Comparison of ENCODE assay signal across 13 cellular contexts in the genomic region with DNA sequence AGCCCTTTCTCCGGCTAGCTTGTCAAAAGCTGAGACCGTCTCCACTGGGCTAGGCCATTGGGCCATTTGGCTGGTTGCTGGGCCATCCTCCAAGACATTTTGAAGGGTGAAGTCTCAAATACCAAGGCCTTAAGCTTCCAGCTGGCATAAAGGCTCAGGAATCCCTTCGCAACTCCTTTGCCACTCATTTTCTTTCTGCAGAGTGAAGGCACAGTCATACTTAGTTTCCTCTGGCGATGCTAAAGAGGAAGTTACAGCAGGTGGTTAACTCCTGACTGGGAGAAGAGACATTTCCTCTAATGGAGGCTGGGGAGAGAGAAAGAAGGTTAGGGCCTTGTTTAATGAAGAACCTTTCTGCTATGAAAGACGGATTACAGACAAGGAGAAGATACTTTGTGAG. TPM values are rescaled to one million over a fixed set of nuclear protein-coding genes. Genes with fewer than 3 reads are reported as not detected.
DNase-seq lines count a peak whose midpoint lies in the region; ATAC-seq, FAIRE-seq and TF ChIP-seq lines count a peak whose summit lies in the region.
"Had no signal": no experiment of that assay in that cellular context is flagged by ENCODE, and none has a peak within 500 bp of the region (broad histone marks: within the 10 kb centered on the region; RNA-seq: fewer than 3 reads in every experiment).

No MANE protein-coding gene starts in this region.

- FAIRE-seq in kidney (lab: Jason Lieb, UNC) (no peak), HTR-8/SVneo (lab: Jason Lieb, UNC) (no peak)

- H3K27ac ChIP-seq in kidney (ENCODE audit: low read depth in 2 of 2, low read length in 2 of 2) = no peak overlapping the region
- H3K27ac ChIP-seq: C4-2B, KMS-11 had no signal

- no peak overlapping the region for H3K9ac ChIP-seq in kidney (ENCODE audit: low read length in 2 of 2)
- H3K9ac ChIP-seq: KMS-11 had no signal

- intact Hi-C loops in kidney (cut with DNase I) = no loop called here

- DNase-seq in CD1c-positive myeloid dendritic cell (ENCODE audit: extremely low spot score) = peak; percentile 83
- DNase-seq in NOMO-1 treated with DMSO at 0.1 percent for 48 hours (lab: John Stamatoyannopoulos, UW; ENCODE audit: unreplicated experiment) = peak; percentile 62
- peak; percentile 73 for DNase-seq in medulla oblongata (ENCODE audit: extremely low spot score)
- no peak for DNase-seq in kidney
- no peak for DNase-seq in HTR-8/SVneo (ENCODE audit: insufficient read length, low spot score)
- no peak for DNase-seq in activated effector memory CD4-positive, alpha-beta T cell treated with anti-CD3 and anti-CD28 coated beads, Interleukin-2, amount 50 U/mL, for 16 hours
- DNase-seq: activated T-cell treated with anti-CD3 and anti-CD28 coated beads, Interleukin-2, amount 50 U/mL, for 24 hours; kidney glomerular epithelial cell; transverse colon had no signal

- no peaks in the 10 kb centered on the region for H3K36me3 ChIP-seq in kidney (ENCODE audit: control insufficient read depth in 1 of 2, insufficient read depth in 2 of 2, low read length in 2 of 2)
- H3K36me3 ChIP-seq: transverse colon had no signal

- no peak for TF ChIP-seq CTCF in kidney (IDR thresholded peaks at IDR 0.05; ENCODE audit: borderline replicate concordance, extremely low read depth, insufficient read depth)

- H3K9me3 ChIP-seq in kidney (ENCODE audit: control insufficient read depth in 1 of 2, low read length in 2 of 2) = no peaks in the 10 kb centered on the region
- H3K9me3 ChIP-seq: transverse colon had no signal

- H3K4me3 ChIP-seq in kidney (ENCODE audit: low read length in 2 of 2) = no peak overlapping the region
- H3K4me3 ChIP-seq: transverse colon had no signal

- H3K4me1 ChIP-seq in kidney (ENCODE audit: control insufficient read depth in 1 of 2, insufficient read depth in 1 of 2, low read depth in 1 of 2, low read length in 2 of 2) = peaks cover 0 to 2% of the 10 kb centered on the region in 2 donors

- ATAC-seq in GM21423 (IDR thresholded peaks at IDR 0.05; ENCODE audit: unreplicated experiment) (peak; percentile 26), GM18519 (IDR thresholded peaks at IDR 0.05; ENCODE audit: low FRiP score, unreplicated experiment) (no peak)

RNA-seq across cellular contexts. Expression of a gene that starts 4.8 kb away (rescaled TPM):
- total RNA-seq in kidney = 95.8 TPM
- 53.7 TPM for polyA plus RNA-seq in kidney (ENCODE audit: insufficient read depth, low read depth, low replicate concordance)

RNA-seq across cellular contexts. Expression of a gene that starts 15.3 kb away (rescaled TPM):
- total RNA-seq in kidney = 3.7 TPM
- polyA plus RNA-seq in kidney (ENCODE audit: insufficient read depth, low read depth, low replicate concordance) = 5.2 TPM

RNA-seq across cellular contexts. Expression of a gene that starts 22.4 kb away (rescaled TPM):
- 104 TPM for total RNA-seq in kidney
- polyA plus RNA-seq in kidney (ENCODE audit: insufficient read depth, low read depth, low replicate concordance) = 475 TPM

RNA-seq across cellular contexts. Expression of a gene that starts 40.5 kb away (rescaled TPM):
- total RNA-seq in kidney = 31.6 TPM
- polyA plus RNA-seq in kidney (ENCODE audit: insufficient read depth, low read depth, low replicate concordance) = 15.8 TPM

RNA-seq across cellular contexts. Expression of a gene that starts 40.7 kb away (rescaled TPM):
- 17.1 TPM for total RNA-seq in kidney
- polyA plus RNA-seq in kidney (ENCODE audit: insufficient read depth, low read depth, low replicate concordance) = 23.2 TPM

Comparison
In these comparisons a context has a peak if more than half of its experiments do, and no peak if none do; other contexts are left out.
1. DNase-seq: peak in CD1c-positive myeloid dendritic cell (single experiment), NOMO-1 treated with DMSO at 0.1 percent for 48 hours (single experiment) and medulla oblongata (single experiment); none in kidney (single experiment), HTR-8/SVneo (single experiment) and activated effector memory CD4-positive, alpha-beta T cell treated with anti-CD3 and anti-CD28 coated beads, Interleukin-2, amount 50 U/mL, for 16 hours (single experiment).